9 cellular contexts compared by ENCODE assay signal in genomic region chr7:121385800-121386179, GRCh38. TPM values are rescaled to one million over a fixed set of nuclear protein-coding genes. Genes with fewer than 3 reads are reported as not detected.
DNase-seq lines count a peak whose midpoint lies in the region; ATAC-seq and TF ChIP-seq lines count a peak whose summit lies in the region.
"Had no signal": no experiment of that assay in that cellular context is flagged by ENCODE, and none has a peak within 500 bp of the region (broad histone marks: within the 10 kb centered on the region; RNA-seq: fewer than 3 reads in every experiment).

No MANE protein-coding gene starts in this region.

- H3K27ac ChIP-seq in DND-41 (ENCODE audit: low read length) (no peak overlapping the region), body of pancreas (peak overlapping the region in 3 of 4 donors; percentile 73 to 82 (median 75))

- no peaks in the 10 kb centered on the region for H3K27me3 ChIP-seq in DND-41 (ENCODE audit: insufficient read depth, low read length, poor library complexity)
- no peaks in the 10 kb centered on the region for H3K27me3 ChIP-seq in body of pancreas

- H3K4me3 ChIP-seq in DND-41 (ENCODE audit: low read depth in 1 of 2, low read length in 2 of 2) (no peak overlapping the region), body of pancreas (no peak overlapping the region)

- TF ChIP-seq CTCF in DND-41 (IDR thresholded peaks at IDR 0.05; ENCODE audit: borderline replicate concordance, extremely low read depth, low read length, poor library complexity, severe bottlenecking), result no peak
- TF ChIP-seq CTCF in body of pancreas (IDR thresholded peaks at IDR 0.05), result no peak

- H3K4me1 ChIP-seq in DND-41 (ENCODE audit: insufficient read depth, low read length) (no peaks in the 10 kb centered on the region), body of pancreas (peaks cover 58% of the 10 kb centered on the region)

- H3K4me2 ChIP-seq in DND-41 (ENCODE audit: insufficient read depth, low read length), result no peak overlapping the region

- WGBS in body of pancreas, 2 donors, result 17 to 24% methylated on average over 1 of the region's 1 CpG

- no peaks in the 10 kb centered on the region for H3K9me3 ChIP-seq in DND-41 (ENCODE audit: insufficient read depth, low read length, severe bottlenecking)
- H3K9me3 ChIP-seq in body of pancreas, result no peaks in the 10 kb centered on the region

- peaks cover 54% of the 10 kb centered on the region for H3K36me3 Mint-ChIP-seq in stimulated activated effector memory CD8-positive, alpha-beta T cell treated with anti-CD3 and anti-CD28 coated beads, Interleukin-12 subunit alpha, Interleukin-12 subunit beta, amount 100 ng/mL, for 72 hours

- H3K36me3 ChIP-seq in DND-41 (ENCODE audit: insufficient read depth, low read length) (peaks cover 7% of the 10 kb centered on the region; the same call in 1 of the 2 replicates), body of pancreas (replicated peaks in 1 of 2; ENCODE audit: insufficient read depth in 1 of 2, low read depth in 2 of 2) (no peaks in the 10 kb centered on the region)

- intact Hi-C loops in body of pancreas (cut with DNase I), result no loop called here

- peak overlapping the region; percentile 38 for H3K4me3 Mint-ChIP-seq in stimulated activated effector memory CD8-positive, alpha-beta T cell treated with anti-CD3 and anti-CD28 coated beads, Interleukin-12 subunit alpha, Interleukin-12 subunit beta, amount 100 ng/mL, for 72 hours

- DNase-seq in DND-41, result no peak
- peak in 1 of 4 donors; percentile 49 for DNase-seq in body of pancreas
- DNase-seq in stimulated activated effector memory CD8-positive, alpha-beta T cell treated with anti-CD3 and anti-CD28 coated beads, Interleukin-12 subunit alpha, Interleukin-12 subunit beta, amount 100 ng/mL, for 72 hours (ENCODE audit: low spot score in 2 of 2), result no peak
- no peak for DNase-seq in NCI-H526 treated with DMSO at 0.1 percent for 48 hours (lab: John Stamatoyannopoulos, UW)
- DNase-seq in Ammon's horn (ENCODE audit: low spot score), result no peak
- no peak for DNase-seq in OCI-M1 (lab: John Stamatoyannopoulos, UW)

- H3K4me1 Mint-ChIP-seq in stimulated activated effector memory CD8-positive, alpha-beta T cell treated with anti-CD3 and anti-CD28 coated beads, Interleukin-12 subunit alpha, Interleukin-12 subunit beta, amount 100 ng/mL, for 72 hours, result peaks cover 54% of the 10 kb centered on the region

- H3K9me3 Mint-ChIP-seq in stimulated activated effector memory CD8-positive, alpha-beta T cell treated with anti-CD3 and anti-CD28 coated beads, Interleukin-12 subunit alpha, Interleukin-12 subunit beta, amount 100 ng/mL, for 72 hours, result no peaks in the 10 kb centered on the region

- H4K20me1 ChIP-seq in DND-41 (ENCODE audit: insufficient read depth, low read length), result peaks cover 21% of the 10 kb centered on the region; the same call in 1 of the 2 replicates

- no peak overlapping the region for H2AFZ ChIP-seq in DND-41 (ENCODE audit: low read depth, low read length)

- ATAC-seq in DND-41 (ENCODE audit: insufficient read depth, low read depth), result peak; percentile 72
- peak; percentile 79 for ATAC-seq in GM19455 (IDR thresholded peaks at IDR 0.05; ENCODE audit: unreplicated experiment)
- ATAC-seq in HG03457 (IDR thresholded peaks at IDR 0.05; ENCODE audit: unreplicated experiment), result peak; percentile 98
- ATAC-seq in body of pancreas, result peak; percentile 66
- ATAC-seq in stimulated activated effector memory CD8-positive, alpha-beta T cell treated with anti-CD3 and anti-CD28 coated beads, Interleukin-12 subunit alpha, Interleukin-12 subunit beta, amount 100 ng/mL, for 72 hours, result peak; percentile 84

- no peak overlapping the region for H3K9ac ChIP-seq in DND-41 (ENCODE audit: low read depth, low read length)

- TF ChIP-seq POLR2A in body of pancreas (IDR thresholded peaks at IDR 0.05), result no peak

- H3K27ac Mint-ChIP-seq in stimulated activated effector memory CD8-positive, alpha-beta T cell treated with anti-CD3 and anti-CD28 coated beads, Interleukin-12 subunit alpha, Interleukin-12 subunit beta, amount 100 ng/mL, for 72 hours, result peak overlapping the region; percentile 34

- peaks cover 73% of the 10 kb centered on the region for H3K79me2 ChIP-seq in DND-41 (ENCODE audit: insufficient read depth, low read length)

RNA-seq across cellular contexts. Expression of gene FAM3C, which starts 10.3 kb away (rescaled TPM):
- 10 to 100 TPM; 33.6 to 69.3 TPM for total RNA-seq in body of pancreas

RNA-seq across cellular contexts. Expression of gene WNT16, which starts 57.0 kb away (rescaled TPM):
- total RNA-seq in body of pancreas, result not detected
- total RNA-seq: epithelial cell of proximal tubule had no signal
